14 cellular contexts compared by ENCODE assay signal in genomic region chr2:63712748-63713147, GRCh38.
DNase-seq lines count a peak whose midpoint lies in the region; ATAC-seq and TF ChIP-seq lines count a peak whose summit lies in the region.
"Had no signal": no experiment of that assay in that cellular context is flagged by ENCODE, and none has a peak within 500 bp of the region (broad histone marks: within the 10 kb centered on the region; RNA-seq: fewer than 3 reads in every experiment).

No MANE protein-coding gene starts in this region.

- DNase-seq in GM04503 (ENCODE audit: low read depth) = peak; percentile 77
- peak; percentile 93 for DNase-seq in NCI-H82 treated with DMSO at 0.1 percent for 48 hours (lab: John Stamatoyannopoulos, UW; ENCODE audit: unreplicated experiment)
- peak; percentile 43 for DNase-seq in fibroblast of the aortic adventitia (ENCODE audit: low read depth)
- peak; percentile 34 for DNase-seq in retinal pigment epithelial cell (ENCODE audit: low read depth)
- DNase-seq in Karpas-422 = no peak
- DNase-seq: activated CD4-positive, alpha-beta T cell treated with anti-CD3 and anti-CD28 coated beads for 48 hours; activated T-cell treated with anti-CD3 and anti-CD28 coated beads, Interleukin-2, amount 50 U/mL, for 24 hours; amygdala; CD8-positive, alpha-beta T cell; H9; midbrain; stimulated activated naive CD8-positive, alpha-beta T cell treated with anti-CD3 and anti-CD28 coated beads, Interleukin-15, Interleukin-2, amounts not matched to agents 100 U/mL and 50 U/mL, for 24 hours had no signal

- H3K27ac ChIP-seq in Karpas-422 (ENCODE audit: low read length) = no peak overlapping the region

- ATAC-seq in HG02759 (IDR thresholded peaks at IDR 0.05; ENCODE audit: unreplicated experiment) = no peak
- ATAC-seq in HG03135 (IDR thresholded peaks at IDR 0.05; ENCODE audit: unreplicated experiment) = no peak
- ATAC-seq: CD8-positive, alpha-beta T cell; stimulated activated naive CD8-positive, alpha-beta T cell treated with anti-CD3 and anti-CD28 coated beads, Interleukin-15, Interleukin-2, amounts not matched to agents 100 U/mL and 50 U/mL, for 24 hours had no signal

- no peaks in the 10 kb centered on the region for H3K4me1 ChIP-seq in Karpas-422 (ENCODE audit: low read length)

- H3K4me3 ChIP-seq in fibroblast of the aortic adventitia (ENCODE audit: low read depth, low read length) = no peak overlapping the region
- no peak overlapping the region for H3K4me3 ChIP-seq in retinal pigment epithelial cell (ENCODE audit: low read length)
- no peak overlapping the region for H3K4me3 ChIP-seq in Karpas-422 (ENCODE audit: low read length)

- TF ChIP-seq CTCF in fibroblast of the aortic adventitia (IDR thresholded peaks at IDR 0.05; ENCODE audit: insufficient read depth, low read length) = no peak
- TF ChIP-seq CTCF in retinal pigment epithelial cell (conservative IDR thresholded peaks at IDR 0.05; ENCODE audit: low read depth, low read length) = no peak

- no peaks in the 10 kb centered on the region for H3K79me2 ChIP-seq in Karpas-422 (ENCODE audit: low read length)

- H4K20me1 ChIP-seq in Karpas-422 (ENCODE audit: insufficient read depth, low read depth, low read length) = no peaks in the 10 kb centered on the region

- no peak overlapping the region for H3K9ac ChIP-seq in Karpas-422 (ENCODE audit: low read length)

- H3K9me2 ChIP-seq in Karpas-422 (replicated peaks; ENCODE audit: insufficient read depth, low read length) = no peaks in the 10 kb centered on the region

- H3K9me3 ChIP-seq in Karpas-422 (ENCODE audit: low read length) = no peaks in the 10 kb centered on the region

- no peaks in the 10 kb centered on the region for H3K36me3 ChIP-seq in Karpas-422 (ENCODE audit: insufficient read depth, low read length)

- H2AFZ ChIP-seq in Karpas-422 (ENCODE audit: low read length) = no peak overlapping the region

- no peaks in the 10 kb centered on the region for H3K27me3 ChIP-seq in Karpas-422 (ENCODE audit: low read length)

- H3K4me2 ChIP-seq in Karpas-422 (ENCODE audit: low read depth, low read length, poor library complexity, severe bottlenecking) = no peak overlapping the region
